1 cellular context compared by ENCODE assay signal in genomic region chr4:128161138-128161537, GRCh38.
TF ChIP-seq lines count a peak whose summit lies in the region.

No MANE protein-coding gene starts in this region.

TF ChIP-seq in WTC11, 78 proteins besides CTCF, POLR2A, EP300 and RAD21 (continued from another document):
- TF ChIP-seq SP1 (CRISPR knock-in tag; conservative IDR thresholded peaks at IDR 0.05), result no peak
